Comparison of ENCODE assay signal across 8 cellular contexts in genomic region chr17:8138672-8139371, GRCh38. TPM values are rescaled to one million over a fixed set of nuclear protein-coding genes. Genes with fewer than 3 reads are reported as not detected.
DNase-seq lines count a peak whose midpoint lies in the region; ATAC-seq and TF ChIP-seq lines count a peak whose summit lies in the region.

No MANE protein-coding gene starts in this region.

- peaks cover 15% of the 10 kb centered on the region for H3K36me3 Mint-ChIP-seq in T-helper 2 cell treated with Interferon-gamma antibody and Interleukin-4, amounts not matched to agents 5 μg/mL and 100 μg/mL, for 36 hours (ENCODE audit: low read depth)

- in situ Hi-C loops in astrocyte of the cerebellum (cut with HindIII; ENCODE audit: low sequenced_read_pairs), result no loop called here

- peak; percentile 60 for TF ChIP-seq POLR2A in GM15510 (IDR thresholded peaks at IDR 0.05; ENCODE audit: borderline replicate concordance, extremely low read depth, insufficient read length)

- H3K27me3 Mint-ChIP-seq in T-helper 2 cell treated with Interferon-gamma antibody and Interleukin-4, amounts not matched to agents 5 μg/mL and 100 μg/mL, for 36 hours (ENCODE audit: low read depth), result peaks cover 3% of the 10 kb centered on the region

- H3K9me3 Mint-ChIP-seq in T-helper 2 cell treated with Interferon-gamma antibody and Interleukin-4, amounts not matched to agents 5 μg/mL and 100 μg/mL, for 36 hours, result no peaks in the 10 kb centered on the region

- H3K27ac Mint-ChIP-seq in T-helper 2 cell treated with Interferon-gamma antibody and Interleukin-4, amounts not matched to agents 5 μg/mL and 100 μg/mL, for 36 hours, result no peak overlapping the region

- H3K4me1 Mint-ChIP-seq in T-helper 2 cell treated with Interferon-gamma antibody and Interleukin-4, amounts not matched to agents 5 μg/mL and 100 μg/mL, for 36 hours (ENCODE audit: low read depth), result peaks cover 2% of the 10 kb centered on the region

- H3K4me3 ChIP-seq in astrocyte of the cerebellum (ENCODE audit: low read depth, low read length), result peak overlapping the region; percentile 43

- peak; percentile 80 for ATAC-seq in HG02938 (IDR thresholded peaks at IDR 0.05; ENCODE audit: unreplicated experiment)

- peak; percentile 77 to 91 for DNase-seq in NCI-H187 (lab: John Stamatoyannopoulos, UW)
- peak; percentile 97 for DNase-seq in T-helper 2 cell treated with Interferon-gamma antibody and Interleukin-4, amounts not matched to agents 5 μg/mL and 100 μg/mL, for 36 hours (ENCODE audit: low spot score)
- peak; percentile 96 for DNase-seq in astrocyte of the cerebellum (ENCODE audit: low read depth)
- peak; percentile 89 for DNase-seq in hepatic stellate cell (ENCODE audit: low spot score)
- peak; percentile 95 for DNase-seq in renal cortical epithelial cell (ENCODE audit: low read depth)
- no peak for DNase-seq in HPDE6-E6E7 (ENCODE audit: extremely low spot score)

- H3K4me3 Mint-ChIP-seq in T-helper 2 cell treated with Interferon-gamma antibody and Interleukin-4, amounts not matched to agents 5 μg/mL and 100 μg/mL, for 36 hours, result no peak overlapping the region

- peak; percentile 88 for TF ChIP-seq CTCF in astrocyte of the cerebellum (IDR thresholded peaks at IDR 0.05; ENCODE audit: low read depth, low read length, missing control alignments)

RNA-seq across cellular contexts. Expression of gene PER1, which starts 13.4 kb away (rescaled TPM):
- total RNA-seq in renal cortical epithelial cell, result 4.3 and 34.5 TPM in 2 replicates

RNA-seq across cellular contexts. Expression of gene HES7, which starts 14.9 kb away (rescaled TPM):
- not detected in 2 replicates for total RNA-seq in renal cortical epithelial cell

RNA-seq across cellular contexts. Expression of gene ALOXE3, which starts 20.5 kb away (rescaled TPM):
- 0.17 TPM in 1 of 2 replicates, not detected in the other for total RNA-seq in renal cortical epithelial cell

RNA-seq across cellular contexts. Expression of gene VAMP2, which starts 23.9 kb away (rescaled TPM):
- total RNA-seq in renal cortical epithelial cell, result 2.6 and 6.2 TPM in 2 replicates

RNA-seq across cellular contexts. Expression of gene TMEM107, which starts 37.4 kb away (rescaled TPM):
- total RNA-seq in renal cortical epithelial cell, result 22.7 and 24.0 TPM in 2 replicates
